7 cellular contexts compared by ENCODE assay signal in the genomic region with DNA sequence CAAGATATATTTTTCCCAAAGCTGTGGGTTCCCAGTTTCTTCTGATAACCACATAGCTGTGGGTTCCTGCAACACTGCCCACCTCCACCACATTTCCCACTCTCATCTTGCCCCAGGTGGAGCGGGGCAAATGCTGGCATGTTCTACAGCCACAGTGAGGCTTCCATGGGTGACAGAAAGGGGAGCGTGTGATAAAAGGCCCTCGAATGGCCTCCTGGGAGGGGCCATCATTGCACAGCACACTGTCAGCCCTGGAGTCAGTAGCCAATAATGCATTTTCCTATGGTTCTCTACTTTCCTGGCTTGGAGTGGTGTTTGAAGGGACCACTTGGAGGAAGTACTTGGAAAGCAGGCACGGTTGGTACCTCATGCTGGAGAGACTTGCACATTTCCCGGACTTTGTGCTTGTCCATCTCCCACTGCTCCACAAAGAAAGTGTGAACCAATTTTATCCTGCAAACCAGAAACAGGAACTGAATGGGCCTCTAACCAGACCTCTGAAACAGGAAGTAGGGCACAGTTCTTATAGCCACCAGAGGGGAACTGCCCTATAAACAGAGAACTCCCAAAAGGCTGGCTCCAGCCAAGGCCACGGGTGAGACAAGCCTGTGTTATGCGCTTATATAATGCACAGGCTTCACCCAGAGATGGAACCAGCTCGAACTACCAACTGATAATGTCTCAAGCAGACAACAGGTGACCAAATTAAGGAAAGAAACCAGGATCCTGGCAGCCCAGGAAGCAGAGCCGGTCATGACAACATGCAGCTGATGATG. TPM values are rescaled to one million over a fixed set of nuclear protein-coding genes. Genes with fewer than 3 reads are reported as not detected.
DNase-seq lines count a peak whose midpoint lies in the region; ATAC-seq and TF ChIP-seq lines count a peak whose summit lies in the region.

No MANE protein-coding gene starts in this region.

- intact Hi-C loops in Panc1 (cut with micrococcal nuclease; ENCODE audit: unreplicated experiment) (no loop called here), left ventricle myocardium superior (cut with micrococcal nuclease) (no loop called here)

- TF ChIP-seq CTCF in Panc1 (IDR thresholded peaks at IDR 0.05) (no peak), omental fat pad (IDR thresholded peaks at IDR 0.05) (no peak)

- no peaks in the 10 kb centered on the region for H3K27me3 ChIP-seq in Panc1 (ENCODE audit: control insufficient read depth, insufficient read depth, low read length)

- no peaks in the 10 kb centered on the region for H3K9me3 ChIP-seq in Panc1 (ENCODE audit: control insufficient read depth, insufficient read depth, low read depth, low read length)

- H3K27ac ChIP-seq in Panc1 (ENCODE audit: low read length), result peak overlapping the region; percentile 51; the same call in 1 of the 2 replicates

- in situ Hi-C loops in Panc1 (cut with HindIII; ENCODE audit: low pct_unique_long_range_greater_than_20kb, low sequenced_read_pairs), result no loop called here

- no TSS peak for BruUV-seq in Panc1 (replicated peaks; lab: Mats Ljungman, UMichigan)

- ATAC-seq in GM18873 (IDR thresholded peaks at IDR 0.05; ENCODE audit: low FRiP score, unreplicated experiment) (peak; percentile 52), HG02870 (IDR thresholded peaks at IDR 0.05; ENCODE audit: unreplicated experiment) (peak; percentile 48), Panc1 (no peak), left ventricle myocardium superior (peak; percentile 58), omental fat pad (ENCODE audit: low FRiP score) (no peak)

- H3K36me3 ChIP-seq in Panc1 (ENCODE audit: control insufficient read depth, insufficient read depth, low read length), result no peaks in the 10 kb centered on the region

- H3K4me3 ChIP-seq in Panc1 (ENCODE audit: low read depth in 2 of 2, low read length in 2 of 2), result no peak overlapping the region

- CTCF ChIA-PET in Panc1 (lab: Charles Lee), result no interaction called here

- DNase-seq in Panc1 (ENCODE audit: low read depth, low spot score) (no peak), left ventricle myocardium superior (peak; percentile 40), omental fat pad (ENCODE audit: low spot score) (no peak), LoVo (ENCODE audit: low spot score) (no peak), GM19240 (ENCODE audit: insufficient read length, low spot score) (no peak)

- POLR2A ChIA-PET in Panc1 (lab: Charles Lee), result interaction anchor here (0.6 kb wide), 1 partner anchor 133 kb away, joined by 3 read pairs; no protein-coding TSS in a partner anchor

- peaks cover 31% of the 10 kb centered on the region for H3K4me1 ChIP-seq in Panc1 (ENCODE audit: control insufficient read depth, insufficient read depth, low read length)

RNA-seq across cellular contexts. Expression of a gene that starts 8.6 kb away (rescaled TPM):
- total RNA-seq in Panc1 (2021; ENCODE audit: unreplicated experiment) (8.1 TPM), left ventricle myocardium superior (38.5 TPM), omental fat pad (10 to 100 TPM; 31.4 to 53.0 (median 47.2) TPM)
- 4.1 TPM for polyA plus RNA-seq in Panc1 (2012; ENCODE audit: insufficient read length)

RNA-seq across cellular contexts. Expression of a gene that starts 38.7 kb away (rescaled TPM):
- 8.8 TPM for total RNA-seq in Panc1 (2021; ENCODE audit: unreplicated experiment)
- polyA plus RNA-seq in Panc1 (2012; ENCODE audit: insufficient read length), result 13.9 TPM
- 14.1 TPM for total RNA-seq in left ventricle myocardium superior
- total RNA-seq in omental fat pad, result 1 to 10 TPM; 4.7 to 9.7 (median 6.9) TPM

Comparison
In these comparisons a context has a peak if more than half of its experiments do, and no peak if none do; other contexts are left out.
1. ATAC-seq: peak in GM18873 (single experiment), HG02870 (single experiment) and left ventricle myocardium superior (single experiment); none in Panc1 (single experiment) and omental fat pad (single experiment).